ENCODE assay signal across 9 cellular contexts in the genomic region with DNA sequence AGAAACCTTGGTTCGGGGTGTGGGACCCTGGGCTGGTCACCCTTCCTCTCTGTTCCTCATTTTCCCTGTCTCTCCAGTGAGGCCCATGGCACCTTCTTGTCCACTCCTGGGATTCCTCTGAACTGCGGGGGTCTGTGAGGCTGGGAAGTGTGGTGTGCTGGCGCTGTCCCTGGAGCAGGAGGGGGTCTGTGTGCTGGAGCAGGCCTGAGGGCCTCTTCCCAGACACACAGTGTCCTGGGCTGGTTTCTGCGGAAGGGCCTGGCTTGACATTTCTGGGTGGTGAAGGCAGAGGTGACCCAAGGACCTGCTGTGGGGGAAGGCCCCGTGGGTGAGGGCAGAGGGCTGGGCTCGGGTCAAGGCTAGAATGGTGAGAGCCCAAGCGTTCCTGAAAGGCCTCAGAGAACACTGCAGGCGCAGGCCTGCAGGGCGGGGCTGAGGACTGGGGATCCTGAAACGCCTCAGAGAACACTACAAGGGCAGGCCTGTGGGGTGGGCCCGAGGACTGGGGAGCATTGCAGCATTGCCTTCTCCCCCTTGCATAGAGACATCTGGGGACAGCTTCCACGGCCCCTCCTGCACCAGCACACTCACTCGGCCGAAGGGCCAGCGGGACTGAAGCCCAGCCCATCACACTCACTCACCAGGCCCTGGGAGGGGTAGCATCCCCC. TPM values are rescaled to one million over a fixed set of nuclear protein-coding genes. Genes with fewer than 3 reads are reported as not detected.
DNase-seq lines count a peak whose midpoint lies in the region; ATAC-seq, FAIRE-seq and TF ChIP-seq lines count a peak whose summit lies in the region.
"Had no signal": no experiment of that assay in that cellular context is flagged by ENCODE, and none has a peak within 500 bp of the region (broad histone marks: within the 10 kb centered on the region; RNA-seq: fewer than 3 reads in every experiment).

No MANE protein-coding gene starts in this region.

- CTCF ChIA-PET in A549 (lab: Yijun Ruan, JAX) = interaction anchor here (0.5 to 9.4 kb wide), 28 partner anchors 8 to 564 kb away, joined by 3 to 177 read pairs (median 5); partner anchors contain the start of genes BAK1, ITPR3 and UQCC2

- H3K9ac ChIP-seq in HUES64 (ENCODE audit: low read depth, low read length) = no peak overlapping the region
- H3K9ac ChIP-seq in duodenal mucosa (ENCODE audit: low read depth in 1 of 2, low read length in 2 of 2) = peak overlapping the region; percentile 62 to 64

- H3K27me3 ChIP-seq in HUES64 (ENCODE audit: insufficient read depth, low read length) (peaks cover 4% of the 10 kb centered on the region; the same call in 1 of the 2 replicates), duodenal mucosa (ENCODE audit: control insufficient read depth in 1 of 2, insufficient read depth in 2 of 2, low read length in 2 of 2) (no peaks in the 10 kb centered on the region), BE2C (no peaks in the 10 kb centered on the region)

- H3K4me3 ChIP-seq in A549 (no peak overlapping the region), HUES64 (ENCODE audit: low read length) (no peak overlapping the region), duodenal mucosa (ENCODE audit: low read depth in 1 of 2, low read length in 2 of 2) (peak overlapping the region in 1 of 2 donors; percentile 32), mesodermal cell (ENCODE audit: extremely low read depth, insufficient read depth, low read length, poor library complexity, severe bottlenecking) (no peak overlapping the region), BE2C (ENCODE audit: low read depth, low read length) (no peak overlapping the region)

- no peak for FAIRE-seq in A549 (lab: Jason Lieb, UNC)

- no peak for TF ChIP-seq RAD21 in A549 (conservative IDR thresholded peaks at IDR 0.05 in 1 of 2, IDR thresholded peaks at IDR 0.05 in 1 of 2)

- POLR2A ChIA-PET in A549 (lab: Yijun Ruan, JAX) = interaction anchor here (1.1 to 1.4 kb wide), 2 partner anchors 81 to 121 kb away, joined by 4 to 5 read pairs; partner anchors contain the start of gene UQCC2

- H3K27ac ChIP-seq in A549 = peak overlapping the region; percentile 98 to 99
- peak overlapping the region; percentile 48; the same call in 1 of the 2 replicates for H3K27ac ChIP-seq in HUES64 (ENCODE audit: low read depth, low read length)
- H3K27ac ChIP-seq in duodenal mucosa (ENCODE audit: low read depth, low read length) = peak overlapping the region; percentile 91
- peak overlapping the region; percentile 41 for H3K27ac ChIP-seq in mesodermal cell (ENCODE audit: low read depth, low read length, severe bottlenecking)

- no peak for TF ChIP-seq CTCF in A549 (IDR thresholded peaks at IDR 0.05)
- TF ChIP-seq CTCF in BE2C (IDR thresholded peaks at IDR 0.05; ENCODE audit: low read depth, low read length) = no peak

- no peak; a peak in 1 of 5 replicates for TF ChIP-seq EP300 in A549 (IDR thresholded peaks at IDR 0.05)

- H3K4me2 ChIP-seq in A549 = peak overlapping the region; percentile 95

- H3K36me3 ChIP-seq in HUES64 (ENCODE audit: insufficient read depth, low read length) (no peaks in the 10 kb centered on the region), duodenal mucosa (ENCODE audit: control insufficient read depth in 1 of 2, insufficient read depth in 2 of 2, low read length in 2 of 2) (no peaks in the 10 kb centered on the region), mesodermal cell (ENCODE audit: control insufficient read depth, insufficient read depth, low read length) (no peaks in the 10 kb centered on the region), BE2C (no peaks in the 10 kb centered on the region)

- peak in 1 of 2 experiments; percentile 33 for DNase-seq in A549 (ENCODE audit: low read depth in 1 of 2, low spot score in 1 of 2)
- no peak for DNase-seq in T1000 (lab: John Stamatoyannopoulos, UW)
- DNase-seq in activated CD4-positive, alpha-beta T cell treated with anti-CD3 and anti-CD28 coated beads, Interleukin-2, amount 50 U/mL, for 4 hours = no peak
- DNase-seq in BE2C = no peak
- DNase-seq in dermis blood vessel endothelial cell = no peak
- DNase-seq: NCI-H526 treated with DMSO at 0.1 percent for 48 hours had no signal

- no peaks in the 10 kb centered on the region for H3K9me3 ChIP-seq in A549
- H3K9me3 ChIP-seq in HUES64 (ENCODE audit: insufficient read depth, low read depth, low read length) = no peaks in the 10 kb centered on the region
- H3K9me3 ChIP-seq in duodenal mucosa (ENCODE audit: control insufficient read depth in 1 of 2, low read length in 2 of 2) = no peaks in the 10 kb centered on the region
- no peaks in the 10 kb centered on the region for H3K9me3 ChIP-seq in mesodermal cell (ENCODE audit: control insufficient read depth, low read length)
- no peaks in the 10 kb centered on the region for H3K9me3 ChIP-seq in BE2C

- WGBS in A549 (ENCODE audit: missing lambda C conversion rate) = 58% methylated on average over 5 of the region's 15 CpGs
- WGBS in HUES64 = 52% methylated on average over 15 of the region's 15 CpGs
- WGBS in mesodermal cell (ENCODE audit: insufficient coverage in 2 of 2), 2 experiments = 65 to 67% methylated on average over 9 to 13 of the region's 15 CpGs

- peak; percentile 59 to 69; a peak in 5 of 6 replicates for ATAC-seq in A549

- no peak for TF ChIP-seq POLR2A in A549 (IDR thresholded peaks at IDR 0.05; ENCODE audit: low read length)

- peaks cover 41% of the 10 kb centered on the region for H3K4me1 ChIP-seq in A549
- H3K4me1 ChIP-seq in HUES64 (ENCODE audit: insufficient read depth, low read length) = peaks cover 25% of the 10 kb centered on the region
- peaks cover 39 to 41% of the 10 kb centered on the region in 2 donors for H3K4me1 ChIP-seq in duodenal mucosa (ENCODE audit: control insufficient read depth in 1 of 2, insufficient read depth in 2 of 2, low read length in 2 of 2)
- H3K4me1 ChIP-seq in mesodermal cell (ENCODE audit: control insufficient read depth, insufficient read depth, low read length, poor library complexity, severe bottlenecking) = peaks cover 12% of the 10 kb centered on the region
- H3K4me1 ChIP-seq in BE2C = peaks cover 8% of the 10 kb centered on the region

TF ChIP-seq in A549, 52 proteins besides CTCF, POLR2A, EP300 and RAD21:
- TF ChIP-seq MAFK (IDR thresholded peaks at IDR 0.05; ENCODE audit: partially characterized antibody) (no peak), JUN (IDR thresholded peaks at IDR 0.05) (no peak; a peak in 1 of 5 replicates), HOXB5 (CRISPR knock-in tag; IDR thresholded peaks at IDR 0.05) (no peak), ZC3H11A (IDR thresholded peaks at IDR 0.05) (no peak), BHLHE40 (IDR thresholded peaks at IDR 0.05; ENCODE audit: low read depth, low read length) (no peak), JUNB (IDR thresholded peaks at IDR 0.05) (no peak), ZNF302 (CRISPR knock-in tag; IDR thresholded peaks at IDR 0.05) (no peak), CBX2 (IDR thresholded peaks at IDR 0.05; ENCODE audit: borderline replicate concordance, low read depth) (no peak), NFE2L2 (conservative IDR thresholded peaks at IDR 0.05; ENCODE audit: low read length) (no peak), TFCP2L1 (CRISPR knock-in tag; IDR thresholded peaks at IDR 0.05) (no peak), SMC3 (IDR thresholded peaks at IDR 0.05) (no peak)
- TF ChIP-seq, protein P1, sequence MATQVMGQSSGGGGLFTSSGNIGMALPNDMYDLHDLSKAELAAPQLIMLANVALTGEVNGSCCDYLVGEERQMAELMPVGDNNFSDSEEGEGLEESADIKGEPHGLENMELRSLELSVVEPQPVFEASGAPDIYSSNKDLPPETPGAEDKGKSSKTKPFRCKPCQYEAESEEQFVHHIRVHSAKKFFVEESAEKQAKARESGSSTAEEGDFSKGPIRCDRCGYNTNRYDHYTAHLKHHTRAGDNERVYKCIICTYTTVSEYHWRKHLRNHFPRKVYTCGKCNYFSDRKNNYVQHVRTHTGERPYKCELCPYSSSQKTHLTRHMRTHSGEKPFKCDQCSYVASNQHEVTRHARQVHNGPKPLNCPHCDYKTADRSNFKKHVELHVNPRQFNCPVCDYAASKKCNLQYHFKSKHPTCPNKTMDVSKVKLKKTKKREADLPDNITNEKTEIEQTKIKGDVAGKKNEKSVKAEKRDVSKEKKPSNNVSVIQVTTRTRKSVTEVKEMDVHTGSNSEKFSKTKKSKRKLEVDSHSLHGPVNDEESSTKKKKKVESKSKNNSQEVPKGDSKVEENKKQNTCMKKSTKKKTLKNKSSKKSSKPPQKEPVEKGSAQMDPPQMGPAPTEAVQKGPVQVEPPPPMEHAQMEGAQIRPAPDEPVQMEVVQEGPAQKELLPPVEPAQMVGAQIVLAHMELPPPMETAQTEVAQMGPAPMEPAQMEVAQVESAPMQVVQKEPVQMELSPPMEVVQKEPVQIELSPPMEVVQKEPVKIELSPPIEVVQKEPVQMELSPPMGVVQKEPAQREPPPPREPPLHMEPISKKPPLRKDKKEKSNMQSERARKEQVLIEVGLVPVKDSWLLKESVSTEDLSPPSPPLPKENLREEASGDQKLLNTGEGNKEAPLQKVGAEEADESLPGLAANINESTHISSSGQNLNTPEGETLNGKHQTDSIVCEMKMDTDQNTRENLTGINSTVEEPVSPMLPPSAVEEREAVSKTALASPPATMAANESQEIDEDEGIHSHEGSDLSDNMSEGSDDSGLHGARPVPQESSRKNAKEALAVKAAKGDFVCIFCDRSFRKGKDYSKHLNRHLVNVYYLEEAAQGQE (IDR thresholded peaks at IDR 0.05) = no peak

RNA-seq across cellular contexts. Expression of gene BAK1, which starts 10.6 kb away (rescaled TPM):
- polyA plus RNA-seq in A549 (2011; rRNA removed) (11.9 and 12.6 TPM in 2 replicates), A549 (2017; fragmentation: RNase III; extraction: RNeasy Plus Mini Kit Qiagen cat#74134 plus additional on column Dnase treatment) (16.9 to 19.0 TPM (median 18.8 TPM) in 3 replicates)
- polyA plus RNA-seq in A549 (2012; cell fraction: cytosol; rRNA removed) = 11.5 and 16.6 TPM in 2 replicates
- 13.1 and 13.6 TPM in 2 replicates for polyA plus RNA-seq in A549 (2012; cell fraction: nucleus; rRNA removed)
- 17.3 and 20.9 TPM in 2 replicates for polyA minus RNA-seq in A549 (2011; rRNA and poly(A)+ RNA removed)
- polyA plus RNA-seq in HUES64 (2013, experiment 1 of 2) = 36.2 TPM
- 35.6 TPM for polyA plus RNA-seq in HUES64 (2013, experiment 2 of 2)
- polyA plus RNA-seq in mesodermal cell (2013, experiment 1 of 2) = 36.4 TPM
- polyA plus RNA-seq in mesodermal cell (2013, experiment 2 of 2) = 29.6 TPM
- polyA plus RNA-seq in BE2C (2012; ENCODE audit: insufficient read depth, insufficient read length, low read depth) = 47.1 TPM
- total RNA-seq in dermis blood vessel endothelial cell = 23.5 and 24.3 TPM in 2 replicates

RNA-seq across cellular contexts. Expression of gene ITPR3, which starts 30.5 kb away (rescaled TPM):
- polyA plus RNA-seq in A549 (2011; rRNA removed) (17.6 and 19.1 TPM in 2 replicates), A549 (2017; fragmentation: RNase III; extraction: RNeasy Plus Mini Kit Qiagen cat#74134 plus additional on column Dnase treatment) (19.0 to 20.8 TPM (median 20.7 TPM) in 3 replicates)
- 25.0 and 29.1 TPM in 2 replicates for polyA plus RNA-seq in A549 (2012; cell fraction: cytosol; rRNA removed)
- polyA plus RNA-seq in A549 (2012; cell fraction: nucleus; rRNA removed) = 77.0 and 104 TPM in 2 replicates
- polyA minus RNA-seq in A549 (2011; rRNA and poly(A)+ RNA removed) = 29.3 and 39.6 TPM in 2 replicates
- 11.4 TPM for polyA plus RNA-seq in HUES64 (2013, experiment 1 of 2)
- polyA plus RNA-seq in HUES64 (2013, experiment 2 of 2) = 12.3 TPM
- polyA plus RNA-seq in mesodermal cell (2013, experiment 1 of 2) = 6.4 TPM
- polyA plus RNA-seq in mesodermal cell (2013, experiment 2 of 2) = 4.6 TPM
- 0.09 TPM for polyA plus RNA-seq in BE2C (2012; ENCODE audit: insufficient read depth, insufficient read length, low read depth)
- 26.9 and 42.0 TPM in 2 replicates for total RNA-seq in dermis blood vessel endothelial cell

Comparison
In these comparisons a context has a peak if more than half of its experiments do, and no peak if none do; other contexts are left out.
1. H3K27ac ChIP-seq: peak in every context shown above with its lines; median percentile 98 in A549; 91 in duodenal mucosa; 48 in HUES64; 41 in mesodermal cell.